ENCODE assay signal across 11 cellular contexts in the genomic region with DNA sequence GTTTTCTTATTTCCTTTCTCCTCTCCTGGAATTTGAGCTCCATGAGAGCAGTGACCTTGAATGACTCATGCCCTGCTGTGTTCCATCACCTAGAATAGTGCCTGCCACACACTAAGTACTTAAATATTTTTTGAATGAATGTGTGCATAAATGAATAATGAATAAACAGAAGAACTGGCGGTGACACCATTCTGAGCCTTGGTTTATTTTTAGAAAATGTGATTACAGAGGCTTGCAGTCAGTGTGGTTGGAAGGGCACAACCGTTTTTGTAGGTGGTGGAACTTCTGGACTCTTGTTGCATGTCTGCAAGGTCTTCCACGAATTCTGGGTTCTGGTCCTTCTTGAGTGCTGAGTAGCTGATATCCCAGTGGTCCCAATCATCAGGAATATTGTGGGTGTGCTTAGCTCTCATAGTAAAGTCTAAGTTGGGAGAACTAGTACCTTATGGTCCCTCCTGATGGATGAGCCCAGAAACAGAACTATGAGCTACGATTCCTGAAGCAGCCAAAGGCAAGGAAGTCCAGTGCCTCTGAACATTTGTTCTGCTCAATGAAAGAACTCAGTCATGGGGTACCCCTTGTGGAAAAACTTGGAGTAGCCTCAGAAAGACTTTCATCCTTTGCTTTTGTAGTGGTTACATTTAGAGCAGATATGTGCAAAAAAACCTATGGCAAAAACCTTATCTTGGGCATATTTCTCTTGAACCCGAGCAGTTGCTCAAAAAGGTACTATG.
DNase-seq lines count a peak whose midpoint lies in the region; ATAC-seq, FAIRE-seq and TF ChIP-seq lines count a peak whose summit lies in the region.
"Had no signal": no experiment of that assay in that cellular context is flagged by ENCODE, and none has a peak within 500 bp of the region (broad histone marks: within the 10 kb centered on the region; RNA-seq: fewer than 3 reads in every experiment).

No MANE protein-coding gene starts in this region.

- in situ Hi-C loops in astrocyte of the cerebellum (cut with HindIII; ENCODE audit: low sequenced_read_pairs), result no loop called here

- FAIRE-seq in urothelium cell line (lab: Jason Lieb, UNC), result no peak

- DNase-seq in DMS 273 (lab: John Stamatoyannopoulos, UW; ENCODE audit: unreplicated experiment) (peak; percentile 12), DMS 273 treated with DMSO at 0.1 percent for 48 hours (lab: John Stamatoyannopoulos, UW) (no peak), astrocyte of the cerebellum (ENCODE audit: low read depth) (peak; percentile 83), hepatic stellate cell (ENCODE audit: low spot score) (peak; percentile 48), urothelium cell line (ENCODE audit: low spot score) (peak; percentile 82), NCI-H774 (lab: John Stamatoyannopoulos, UW) (no peak), NCI-H345 treated with DMSO at 0.1 percent for 48 hours (lab: John Stamatoyannopoulos, UW; ENCODE audit: unreplicated experiment) (no peak)
- DNase-seq: glutamatergic neuron, right lobe of liver had no signal

- TF ChIP-seq CTCF in astrocyte of the cerebellum (IDR thresholded peaks at IDR 0.05; ENCODE audit: low read depth, low read length, missing control alignments), result peak; percentile 33

- ATAC-seq in HG02623 (IDR thresholded peaks at IDR 0.05; ENCODE audit: unreplicated experiment), result no peak

- H3K4me3 ChIP-seq in astrocyte of the cerebellum (ENCODE audit: low read depth, low read length), result no peak overlapping the region
- H3K4me3 ChIP-seq: right lobe of liver, tibial nerve had no signal

Comparison
In these comparisons a context has a peak if more than half of its experiments do, and no peak if none do; other contexts are left out.
1. DNase-seq: peak in DMS 273 (single experiment), astrocyte of the cerebellum (single experiment), hepatic stellate cell (single experiment) and urothelium cell line (single experiment); none in DMS 273 treated with DMSO at 0.1 percent for 48 hours (single experiment), NCI-H774 (single experiment) and NCI-H345 treated with DMSO at 0.1 percent for 48 hours (single experiment).